In genomic region chr11:20243974-20244373, GRCh38 we compare ENCODE assay signal across 15 cellular contexts.
DNase-seq lines count a peak whose midpoint lies in the region; ATAC-seq and TF ChIP-seq lines count a peak whose summit lies in the region.
"Had no signal": no experiment of that assay in that cellular context is flagged by ENCODE, and none has a peak within 500 bp of the region (broad histone marks: within the 10 kb centered on the region; RNA-seq: fewer than 3 reads in every experiment).

No MANE protein-coding gene starts in this region.

- 81 to 84% methylated on average over 3 of the region's 3 CpGs for WGBS in endodermal cell (ENCODE audit: insufficient coverage in 1 of 2, insufficient read length in 1 of 2), 2 experiments

- H3K4me1 ChIP-seq in OCI-LY1 (ENCODE audit: insufficient read depth, low read length, severe bottlenecking) (no peaks in the 10 kb centered on the region), endodermal cell (ENCODE audit: control insufficient read depth, insufficient read depth, low read length) (no peaks in the 10 kb centered on the region)
- H3K4me1 ChIP-seq: BLaER1 had no signal

- no peaks in the 10 kb centered on the region for H3F3A ChIP-seq in OCI-LY1 (ENCODE audit: insufficient read depth, low read length)

- no peaks in the 10 kb centered on the region for H3K79me2 ChIP-seq in OCI-LY1 (ENCODE audit: insufficient read depth, low read length)

- H3K4me3 Mint-ChIP-seq in activated CD8-positive, alpha-beta T cell treated with anti-CD3 and anti-CD28 coated beads for 36 hours: no peak overlapping the region
- no peak overlapping the region for H3K4me3 Mint-ChIP-seq in activated CD8-positive, alpha-beta T cell treated with anti-CD3 and anti-CD28 coated beads, Interleukin-2, amount 10 ng/mL, durations not matched to agents 7 days and 5 days
- no peak overlapping the region for H3K4me3 Mint-ChIP-seq in endodermal cell
- H3K4me3 Mint-ChIP-seq: activated B cell treated with CpG ODN at 0.5 μM for 24 hours had no signal

- POLR2A ChIA-PET in activated CD8-positive, alpha-beta T cell treated with anti-CD3 and anti-CD28 coated beads for 36 hours (lab: Charles Lee): no interaction called here
- POLR2A ChIA-PET in activated CD8-positive, alpha-beta T cell treated with anti-CD3 and anti-CD28 coated beads, Interleukin-2, amount 10 ng/mL, durations not matched to agents 7 days and 5 days (lab: Charles Lee): no interaction called here

- peaks cover 12% of the 10 kb centered on the region for H3K27me3 Mint-ChIP-seq in activated CD8-positive, alpha-beta T cell treated with anti-CD3 and anti-CD28 coated beads for 36 hours
- peaks cover 7% of the 10 kb centered on the region for H3K27me3 Mint-ChIP-seq in activated CD8-positive, alpha-beta T cell treated with anti-CD3 and anti-CD28 coated beads, Interleukin-2, amount 10 ng/mL, durations not matched to agents 7 days and 5 days (ENCODE audit: low read depth)
- peaks cover 25% of the 10 kb centered on the region for H3K27me3 Mint-ChIP-seq in endodermal cell (ENCODE audit: insufficient read depth)

- no peak for DNase-seq in activated CD8-positive, alpha-beta T cell treated with anti-CD3 and anti-CD28 coated beads for 36 hours
- DNase-seq in activated CD8-positive, alpha-beta T cell treated with anti-CD3 and anti-CD28 coated beads, Interleukin-2, amount 10 ng/mL, durations not matched to agents 7 days and 5 days: no peak
- no peak for DNase-seq in endodermal cell
- no peak for DNase-seq in HPDE6-E6E7 (ENCODE audit: extremely low spot score)
- DNase-seq in stimulated activated CD4-positive, alpha-beta T cell treated with anti-CD3 and anti-CD28 coated beads, Interleukin-2, amount 100 ng/mL, for 48 hours: no peak
- no peak for DNase-seq in activated CD4-positive, alpha-beta T cell treated with anti-CD3 and anti-CD28 coated beads for 1 hour
- DNase-seq: activated B cell treated with CpG ODN at 0.5 μM for 24 hours, NCI-H2171 treated with DMSO at 0.1 percent for 48 hours had no signal

- TF ChIP-seq CTCF in activated CD8-positive, alpha-beta T cell treated with anti-CD3 and anti-CD28 coated beads for 36 hours (IDR thresholded peaks at IDR 0.05): peak; percentile 28
- TF ChIP-seq CTCF in OCI-LY1 (IDR thresholded peaks at IDR 0.05; ENCODE audit: low read length): peak; percentile 57
- TF ChIP-seq CTCF in endodermal cell (conservative IDR thresholded peaks at IDR 0.05): peak; percentile 83

- no peak overlapping the region for H3K27ac Mint-ChIP-seq in activated CD8-positive, alpha-beta T cell treated with anti-CD3 and anti-CD28 coated beads for 36 hours
- H3K27ac Mint-ChIP-seq in activated CD8-positive, alpha-beta T cell treated with anti-CD3 and anti-CD28 coated beads, Interleukin-2, amount 10 ng/mL, durations not matched to agents 7 days and 5 days: no peak overlapping the region
- H3K27ac Mint-ChIP-seq in endodermal cell: no peak overlapping the region
- H3K27ac Mint-ChIP-seq: activated B cell treated with CpG ODN at 0.5 μM for 24 hours had no signal

- H3K9ac ChIP-seq in OCI-LY1 (ENCODE audit: low read length) (no peak overlapping the region), endodermal cell (ENCODE audit: extremely low read depth, low read length, poor library complexity, severe bottlenecking) (no peak overlapping the region)
- H3K9ac ChIP-seq: BLaER1 had no signal

- no peaks in the 10 kb centered on the region for H3K4me1 Mint-ChIP-seq in activated CD8-positive, alpha-beta T cell treated with anti-CD3 and anti-CD28 coated beads for 36 hours (ENCODE audit: low read depth)
- H3K4me1 Mint-ChIP-seq in activated CD8-positive, alpha-beta T cell treated with anti-CD3 and anti-CD28 coated beads, Interleukin-2, amount 10 ng/mL, durations not matched to agents 7 days and 5 days (ENCODE audit: low read depth): no peaks in the 10 kb centered on the region
- H3K4me1 Mint-ChIP-seq in endodermal cell: peaks cover 23% of the 10 kb centered on the region
- H3K4me1 Mint-ChIP-seq: activated B cell treated with CpG ODN at 0.5 μM for 24 hours had no signal

- H3K9me3 Mint-ChIP-seq in activated CD8-positive, alpha-beta T cell treated with anti-CD3 and anti-CD28 coated beads for 36 hours: no peaks in the 10 kb centered on the region
- no peaks in the 10 kb centered on the region for H3K9me3 Mint-ChIP-seq in activated CD8-positive, alpha-beta T cell treated with anti-CD3 and anti-CD28 coated beads, Interleukin-2, amount 10 ng/mL, durations not matched to agents 7 days and 5 days (ENCODE audit: insufficient read depth)
- H3K9me3 Mint-ChIP-seq in endodermal cell: no peaks in the 10 kb centered on the region

- H2AFZ ChIP-seq in OCI-LY1 (ENCODE audit: low read length): no peak overlapping the region

- H3K9me3 ChIP-seq in OCI-LY1 (ENCODE audit: low read length) (no peaks in the 10 kb centered on the region), endodermal cell (ENCODE audit: control insufficient read depth, low read length) (peaks cover 8% of the 10 kb centered on the region)
- H3K9me3 ChIP-seq: BLaER1 had no signal

- peaks cover 2% of the 10 kb centered on the region for H3K36me3 Mint-ChIP-seq in activated CD8-positive, alpha-beta T cell treated with anti-CD3 and anti-CD28 coated beads for 36 hours (ENCODE audit: low read depth)
- no peaks in the 10 kb centered on the region for H3K36me3 Mint-ChIP-seq in activated CD8-positive, alpha-beta T cell treated with anti-CD3 and anti-CD28 coated beads, Interleukin-2, amount 10 ng/mL, durations not matched to agents 7 days and 5 days (ENCODE audit: low read depth)
- no peaks in the 10 kb centered on the region for H3K36me3 Mint-ChIP-seq in endodermal cell (ENCODE audit: low read depth)

- CTCF ChIA-PET in activated CD8-positive, alpha-beta T cell treated with anti-CD3 and anti-CD28 coated beads for 36 hours (lab: Charles Lee): no interaction called here
- CTCF ChIA-PET in activated CD8-positive, alpha-beta T cell treated with anti-CD3 and anti-CD28 coated beads, Interleukin-2, amount 10 ng/mL, durations not matched to agents 7 days and 5 days (lab: Charles Lee): no interaction called here

- ATAC-seq in activated CD8-positive, alpha-beta T cell treated with anti-CD3 and anti-CD28 coated beads for 36 hours: no peak
- ATAC-seq in activated CD8-positive, alpha-beta T cell treated with anti-CD3 and anti-CD28 coated beads, Interleukin-2, amount 10 ng/mL, durations not matched to agents 7 days and 5 days: no peak
- no peak for ATAC-seq in GM21381 (IDR thresholded peaks at IDR 0.05; ENCODE audit: unreplicated experiment)
- ATAC-seq: esophagus mucosa, Right ventricle myocardium inferior, sciatic nerve had no signal

- no peaks in the 10 kb centered on the region for H4K20me1 ChIP-seq in OCI-LY1 (ENCODE audit: insufficient read depth, low read length)
- H4K20me1 ChIP-seq: BLaER1 had no signal

- H3K4me3 ChIP-seq in OCI-LY1 (ENCODE audit: low read depth, low read length, poor library complexity, severe bottlenecking) (no peak overlapping the region), endodermal cell (ENCODE audit: low read length) (no peak overlapping the region)
- H3K4me3 ChIP-seq: BLaER1, thoracic aorta had no signal

- intact Hi-C loops in activated CD8-positive, alpha-beta T cell treated with anti-CD3 and anti-CD28 coated beads for 36 hours (cut with micrococcal nuclease): no loop called here

- no peak overlapping the region for H3K27ac ChIP-seq in OCI-LY1 (ENCODE audit: low read depth, low read length, poor library complexity, severe bottlenecking)
- H3K27ac ChIP-seq in endodermal cell (ENCODE audit: low read depth, low read length): no peak overlapping the region
- H3K27ac ChIP-seq: BLaER1, thoracic aorta had no signal

- no peak overlapping the region for H3K4me2 ChIP-seq in OCI-LY1 (ENCODE audit: low read length)
- H3K4me2 ChIP-seq: BLaER1 had no signal

- H3K9me2 ChIP-seq in OCI-LY1 (ENCODE audit: low read depth, low read length): no peaks in the 10 kb centered on the region

- no peaks in the 10 kb centered on the region for H3K27me3 ChIP-seq in OCI-LY1 (ENCODE audit: insufficient read depth, low read length)
- H3K27me3 ChIP-seq in endodermal cell (ENCODE audit: control insufficient read depth, insufficient read depth, low read length, poor library complexity, severe bottlenecking): peaks cover 26% of the 10 kb centered on the region
- H3K27me3 ChIP-seq: BLaER1 had no signal

- no peaks in the 10 kb centered on the region for H3K36me3 ChIP-seq in OCI-LY1 (ENCODE audit: insufficient read depth, low read length)
- H3K36me3 ChIP-seq in endodermal cell (ENCODE audit: control insufficient read depth, insufficient read depth, low read length): no peaks in the 10 kb centered on the region
- H3K36me3 ChIP-seq: BLaER1, thoracic aorta had no signal

Comparison
In these comparisons a context has a peak if more than half of its experiments do, and no peak if none do; other contexts are left out.
1. CTCF ChIP-seq: peak in every context shown above with its lines; median percentile 83 in endodermal cell; 57 in OCI-LY1; 28 in activated CD8-positive, alpha-beta T cell treated with anti-CD3 and anti-CD28 coated beads for 36 hours.